ENCODE assay signal across 1 cellular context in the genomic region with DNA sequence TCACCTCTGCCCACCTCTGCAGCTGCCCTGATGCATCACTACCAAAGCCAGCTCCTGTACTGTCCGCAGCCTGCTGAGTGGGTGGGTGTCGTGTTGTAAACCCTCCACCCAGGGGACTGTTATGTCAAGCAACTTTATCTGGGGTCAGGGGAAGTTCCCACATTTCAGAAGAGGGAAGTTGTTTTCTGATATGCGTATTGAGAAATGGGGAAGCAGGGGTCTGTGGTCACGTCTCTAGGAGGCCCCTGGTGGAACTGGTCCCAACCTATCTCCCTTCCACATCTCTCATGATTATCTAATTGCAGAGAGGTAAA.
TF ChIP-seq lines count a peak whose summit lies in the region.

No MANE protein-coding gene starts in this region.

TF ChIP-seq in GM12878, 131 proteins besides CTCF, POLR2A, EP300 and RAD21 (continued from another document and continues in another):
- no peak for TF ChIP-seq TBL1XR1 (IDR thresholded peaks at IDR 0.05; ENCODE audit: low read depth, low read length)
- no peak for TF ChIP-seq CHD1 (IDR thresholded peaks at IDR 0.05; ENCODE audit: low read depth, low read length)
- TF ChIP-seq, protein P1, sequence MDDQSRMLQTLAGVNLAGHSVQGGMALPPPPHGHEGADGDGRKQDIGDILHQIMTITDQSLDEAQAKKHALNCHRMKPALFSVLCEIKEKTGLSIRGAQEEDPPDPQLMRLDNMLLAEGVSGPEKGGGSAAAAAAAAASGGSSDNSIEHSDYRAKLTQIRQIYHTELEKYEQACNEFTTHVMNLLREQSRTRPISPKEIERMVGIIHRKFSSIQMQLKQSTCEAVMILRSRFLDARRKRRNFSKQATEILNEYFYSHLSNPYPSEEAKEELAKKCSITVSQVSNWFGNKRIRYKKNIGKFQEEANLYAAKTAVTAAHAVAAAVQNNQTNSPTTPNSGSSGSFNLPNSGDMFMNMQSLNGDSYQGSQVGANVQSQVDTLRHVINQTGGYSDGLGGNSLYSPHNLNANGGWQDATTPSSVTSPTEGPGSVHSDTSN (IDR thresholded peaks at IDR 0.05; ENCODE audit: insufficient replicate concordance, low read depth, low read length), result no peak
- TF ChIP-seq, protein P2, sequence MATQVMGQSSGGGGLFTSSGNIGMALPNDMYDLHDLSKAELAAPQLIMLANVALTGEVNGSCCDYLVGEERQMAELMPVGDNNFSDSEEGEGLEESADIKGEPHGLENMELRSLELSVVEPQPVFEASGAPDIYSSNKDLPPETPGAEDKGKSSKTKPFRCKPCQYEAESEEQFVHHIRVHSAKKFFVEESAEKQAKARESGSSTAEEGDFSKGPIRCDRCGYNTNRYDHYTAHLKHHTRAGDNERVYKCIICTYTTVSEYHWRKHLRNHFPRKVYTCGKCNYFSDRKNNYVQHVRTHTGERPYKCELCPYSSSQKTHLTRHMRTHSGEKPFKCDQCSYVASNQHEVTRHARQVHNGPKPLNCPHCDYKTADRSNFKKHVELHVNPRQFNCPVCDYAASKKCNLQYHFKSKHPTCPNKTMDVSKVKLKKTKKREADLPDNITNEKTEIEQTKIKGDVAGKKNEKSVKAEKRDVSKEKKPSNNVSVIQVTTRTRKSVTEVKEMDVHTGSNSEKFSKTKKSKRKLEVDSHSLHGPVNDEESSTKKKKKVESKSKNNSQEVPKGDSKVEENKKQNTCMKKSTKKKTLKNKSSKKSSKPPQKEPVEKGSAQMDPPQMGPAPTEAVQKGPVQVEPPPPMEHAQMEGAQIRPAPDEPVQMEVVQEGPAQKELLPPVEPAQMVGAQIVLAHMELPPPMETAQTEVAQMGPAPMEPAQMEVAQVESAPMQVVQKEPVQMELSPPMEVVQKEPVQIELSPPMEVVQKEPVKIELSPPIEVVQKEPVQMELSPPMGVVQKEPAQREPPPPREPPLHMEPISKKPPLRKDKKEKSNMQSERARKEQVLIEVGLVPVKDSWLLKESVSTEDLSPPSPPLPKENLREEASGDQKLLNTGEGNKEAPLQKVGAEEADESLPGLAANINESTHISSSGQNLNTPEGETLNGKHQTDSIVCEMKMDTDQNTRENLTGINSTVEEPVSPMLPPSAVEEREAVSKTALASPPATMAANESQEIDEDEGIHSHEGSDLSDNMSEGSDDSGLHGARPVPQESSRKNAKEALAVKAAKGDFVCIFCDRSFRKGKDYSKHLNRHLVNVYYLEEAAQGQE (IDR thresholded peaks at IDR 0.05; ENCODE audit: low read depth, low read length), result no peak
- TF ChIP-seq, protein P3, sequence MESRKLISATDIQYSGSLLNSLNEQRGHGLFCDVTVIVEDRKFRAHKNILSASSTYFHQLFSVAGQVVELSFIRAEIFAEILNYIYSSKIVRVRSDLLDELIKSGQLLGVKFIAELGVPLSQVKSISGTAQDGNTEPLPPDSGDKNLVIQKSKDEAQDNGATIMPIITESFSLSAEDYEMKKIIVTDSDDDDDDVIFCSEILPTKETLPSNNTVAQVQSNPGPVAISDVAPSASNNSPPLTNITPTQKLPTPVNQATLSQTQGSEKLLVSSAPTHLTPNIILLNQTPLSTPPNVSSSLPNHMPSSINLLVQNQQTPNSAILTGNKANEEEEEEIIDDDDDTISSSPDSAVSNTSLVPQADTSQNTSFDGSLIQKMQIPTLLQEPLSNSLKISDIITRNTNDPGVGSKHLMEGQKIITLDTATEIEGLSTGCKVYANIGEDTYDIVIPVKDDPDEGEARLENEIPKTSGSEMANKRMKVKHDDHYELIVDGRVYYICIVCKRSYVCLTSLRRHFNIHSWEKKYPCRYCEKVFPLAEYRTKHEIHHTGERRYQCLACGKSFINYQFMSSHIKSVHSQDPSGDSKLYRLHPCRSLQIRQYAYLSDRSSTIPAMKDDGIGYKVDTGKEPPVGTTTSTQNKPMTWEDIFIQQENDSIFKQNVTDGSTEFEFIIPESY (IDR thresholded peaks at IDR 0.05), result no peak
- TF ChIP-seq SUPT20H (IDR thresholded peaks at IDR 0.05; ENCODE audit: borderline replicate concordance, control insufficient read depth, low read depth, low read length), result no peak
- TF ChIP-seq EED (IDR thresholded peaks at IDR 0.05; ENCODE audit: low read depth), result peak; percentile 75; the same call in 1 of the 2 replicates
- TF ChIP-seq, protein P4, sequence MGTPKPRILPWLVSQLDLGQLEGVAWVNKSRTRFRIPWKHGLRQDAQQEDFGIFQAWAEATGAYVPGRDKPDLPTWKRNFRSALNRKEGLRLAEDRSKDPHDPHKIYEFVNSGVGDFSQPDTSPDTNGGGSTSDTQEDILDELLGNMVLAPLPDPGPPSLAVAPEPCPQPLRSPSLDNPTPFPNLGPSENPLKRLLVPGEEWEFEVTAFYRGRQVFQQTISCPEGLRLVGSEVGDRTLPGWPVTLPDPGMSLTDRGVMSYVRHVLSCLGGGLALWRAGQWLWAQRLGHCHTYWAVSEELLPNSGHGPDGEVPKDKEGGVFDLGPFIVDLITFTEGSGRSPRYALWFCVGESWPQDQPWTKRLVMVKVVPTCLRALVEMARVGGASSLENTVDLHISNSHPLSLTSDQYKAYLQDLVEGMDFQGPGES (IDR thresholded peaks at IDR 0.05), result no peak
- no peak for TF ChIP-seq ZZZ3 (IDR thresholded peaks at IDR 0.05; ENCODE audit: control insufficient read depth, insufficient read length, low read depth)
- no peak for TF ChIP-seq JUNB (IDR thresholded peaks at IDR 0.05)
- no peak for TF ChIP-seq SREBF1 (IDR thresholded peaks at IDR 0.05; ENCODE audit: low read length)
- TF ChIP-seq, protein P5, sequence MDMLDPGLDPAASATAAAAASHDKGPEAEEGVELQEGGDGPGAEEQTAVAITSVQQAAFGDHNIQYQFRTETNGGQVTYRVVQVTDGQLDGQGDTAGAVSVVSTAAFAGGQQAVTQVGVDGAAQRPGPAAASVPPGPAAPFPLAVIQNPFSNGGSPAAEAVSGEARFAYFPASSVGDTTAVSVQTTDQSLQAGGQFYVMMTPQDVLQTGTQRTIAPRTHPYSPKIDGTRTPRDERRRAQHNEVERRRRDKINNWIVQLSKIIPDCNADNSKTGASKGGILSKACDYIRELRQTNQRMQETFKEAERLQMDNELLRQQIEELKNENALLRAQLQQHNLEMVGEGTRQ (IDR thresholded peaks at IDR 0.05; ENCODE audit: borderline replicate concordance, low read depth, low read length), result no peak
- TF ChIP-seq BMI1 (IDR thresholded peaks at IDR 0.05; ENCODE audit: borderline replicate concordance), result no peak; the same call in 1 of the 2 replicates
- TF ChIP-seq HDAC2 (IDR thresholded peaks at IDR 0.05), result no peak
- TF ChIP-seq ZNF622 (IDR thresholded peaks at IDR 0.05), result no peak
- TF ChIP-seq MTA2 (IDR thresholded peaks at IDR 0.05; ENCODE audit: low read depth), result peak; percentile 79
- peak; percentile 47; the same call in 1 of the 2 replicates for TF ChIP-seq CBFB (IDR thresholded peaks at IDR 0.05; ENCODE audit: low read depth)
- peak; percentile 85 for TF ChIP-seq NR2F1 (conservative IDR thresholded peaks at IDR 0.05)
- no peak for TF ChIP-seq CBX5 (IDR thresholded peaks at IDR 0.05; ENCODE audit: low read depth)
- TF ChIP-seq ZNF24 (IDR thresholded peaks at IDR 0.05), result no peak
- TF ChIP-seq, protein P6, sequence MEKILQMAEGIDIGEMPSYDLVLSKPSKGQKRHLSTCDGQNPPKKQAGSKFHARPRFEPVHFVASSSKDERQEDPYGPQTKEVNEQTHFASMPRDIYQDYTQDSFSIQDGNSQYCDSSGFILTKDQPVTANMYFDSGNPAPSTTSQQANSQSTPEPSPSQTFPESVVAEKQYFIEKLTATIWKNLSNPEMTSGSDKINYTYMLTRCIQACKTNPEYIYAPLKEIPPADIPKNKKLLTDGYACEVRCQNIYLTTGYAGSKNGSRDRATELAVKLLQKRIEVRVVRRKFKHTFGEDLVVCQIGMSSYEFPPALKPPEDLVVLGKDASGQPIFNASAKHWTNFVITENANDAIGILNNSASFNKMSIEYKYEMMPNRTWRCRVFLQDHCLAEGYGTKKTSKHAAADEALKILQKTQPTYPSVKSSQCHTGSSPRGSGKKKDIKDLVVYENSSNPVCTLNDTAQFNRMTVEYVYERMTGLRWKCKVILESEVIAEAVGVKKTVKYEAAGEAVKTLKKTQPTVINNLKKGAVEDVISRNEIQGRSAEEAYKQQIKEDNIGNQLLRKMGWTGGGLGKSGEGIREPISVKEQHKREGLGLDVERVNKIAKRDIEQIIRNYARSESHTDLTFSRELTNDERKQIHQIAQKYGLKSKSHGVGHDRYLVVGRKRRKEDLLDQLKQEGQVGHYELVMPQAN (conservative IDR thresholded peaks at IDR 0.05), result 0 out of 2 replicates have a peak, but pooled peaks have one; percentile 21
- TF ChIP-seq POLR2AphosphoS2 (IDR thresholded peaks at IDR 0.05; ENCODE audit: low read depth, low read length), result no peak
- peak in 1 of 2 experiments; percentile 52; a peak in 2 of 4 replicates for TF ChIP-seq ETV6 (conservative IDR thresholded peaks at IDR 0.05 in 1 of 2, IDR thresholded peaks at IDR 0.05 in 1 of 2; ENCODE audit: borderline replicate concordance in 1 of 2, low read depth in 1 of 2)
- peak; percentile 69; the same call in 1 of the 2 replicates for TF ChIP-seq FOXM1 (IDR thresholded peaks at IDR 0.05; ENCODE audit: low read depth, low read length)
- TF ChIP-seq, protein P7, sequence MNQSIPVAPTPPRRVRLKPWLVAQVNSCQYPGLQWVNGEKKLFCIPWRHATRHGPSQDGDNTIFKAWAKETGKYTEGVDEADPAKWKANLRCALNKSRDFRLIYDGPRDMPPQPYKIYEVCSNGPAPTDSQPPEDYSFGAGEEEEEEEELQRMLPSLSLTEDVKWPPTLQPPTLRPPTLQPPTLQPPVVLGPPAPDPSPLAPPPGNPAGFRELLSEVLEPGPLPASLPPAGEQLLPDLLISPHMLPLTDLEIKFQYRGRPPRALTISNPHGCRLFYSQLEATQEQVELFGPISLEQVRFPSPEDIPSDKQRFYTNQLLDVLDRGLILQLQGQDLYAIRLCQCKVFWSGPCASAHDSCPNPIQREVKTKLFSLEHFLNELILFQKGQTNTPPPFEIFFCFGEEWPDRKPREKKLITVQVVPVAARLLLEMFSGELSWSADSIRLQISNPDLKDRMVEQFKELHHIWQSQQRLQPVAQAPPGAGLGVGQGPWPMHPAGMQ (IDR thresholded peaks at IDR 0.05; ENCODE audit: borderline replicate concordance), result no peak
- no peak for TF ChIP-seq ZNF384 (IDR thresholded peaks at IDR 0.05; ENCODE audit: borderline replicate concordance, low read depth, low read length)
- no peak; the same call in 1 of the 2 replicates for TF ChIP-seq IRF4 (IDR thresholded peaks at IDR 0.05; ENCODE audit: low read depth, low read length)
- TF ChIP-seq, protein P8, sequence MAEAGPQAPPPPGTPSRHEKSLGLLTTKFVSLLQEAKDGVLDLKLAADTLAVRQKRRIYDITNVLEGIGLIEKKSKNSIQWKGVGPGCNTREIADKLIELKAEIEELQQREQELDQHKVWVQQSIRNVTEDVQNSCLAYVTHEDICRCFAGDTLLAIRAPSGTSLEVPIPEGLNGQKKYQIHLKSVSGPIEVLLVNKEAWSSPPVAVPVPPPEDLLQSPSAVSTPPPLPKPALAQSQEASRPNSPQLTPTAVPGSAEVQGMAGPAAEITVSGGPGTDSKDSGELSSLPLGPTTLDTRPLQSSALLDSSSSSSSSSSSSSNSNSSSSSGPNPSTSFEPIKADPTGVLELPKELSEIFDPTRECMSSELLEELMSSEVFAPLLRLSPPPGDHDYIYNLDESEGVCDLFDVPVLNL (IDR thresholded peaks at IDR 0.05; ENCODE audit: low read depth, low read length), result no peak
- TF ChIP-seq FOXK2 (IDR thresholded peaks at IDR 0.05), result peak; percentile 36; the same call in 1 of the 2 replicates
- TF ChIP-seq, protein P9, sequence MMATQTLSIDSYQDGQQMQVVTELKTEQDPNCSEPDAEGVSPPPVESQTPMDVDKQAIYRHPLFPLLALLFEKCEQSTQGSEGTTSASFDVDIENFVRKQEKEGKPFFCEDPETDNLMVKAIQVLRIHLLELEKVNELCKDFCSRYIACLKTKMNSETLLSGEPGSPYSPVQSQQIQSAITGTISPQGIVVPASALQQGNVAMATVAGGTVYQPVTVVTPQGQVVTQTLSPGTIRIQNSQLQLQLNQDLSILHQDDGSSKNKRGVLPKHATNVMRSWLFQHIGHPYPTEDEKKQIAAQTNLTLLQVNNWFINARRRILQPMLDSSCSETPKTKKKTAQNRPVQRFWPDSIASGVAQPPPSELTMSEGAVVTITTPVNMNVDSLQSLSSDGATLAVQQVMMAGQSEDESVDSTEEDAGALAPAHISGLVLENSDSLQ (IDR thresholded peaks at IDR 0.05), result no peak
- TF ChIP-seq IKZF1 (conservative IDR thresholded peaks at IDR 0.05), result peak; percentile 84
- TF ChIP-seq, protein P10, sequence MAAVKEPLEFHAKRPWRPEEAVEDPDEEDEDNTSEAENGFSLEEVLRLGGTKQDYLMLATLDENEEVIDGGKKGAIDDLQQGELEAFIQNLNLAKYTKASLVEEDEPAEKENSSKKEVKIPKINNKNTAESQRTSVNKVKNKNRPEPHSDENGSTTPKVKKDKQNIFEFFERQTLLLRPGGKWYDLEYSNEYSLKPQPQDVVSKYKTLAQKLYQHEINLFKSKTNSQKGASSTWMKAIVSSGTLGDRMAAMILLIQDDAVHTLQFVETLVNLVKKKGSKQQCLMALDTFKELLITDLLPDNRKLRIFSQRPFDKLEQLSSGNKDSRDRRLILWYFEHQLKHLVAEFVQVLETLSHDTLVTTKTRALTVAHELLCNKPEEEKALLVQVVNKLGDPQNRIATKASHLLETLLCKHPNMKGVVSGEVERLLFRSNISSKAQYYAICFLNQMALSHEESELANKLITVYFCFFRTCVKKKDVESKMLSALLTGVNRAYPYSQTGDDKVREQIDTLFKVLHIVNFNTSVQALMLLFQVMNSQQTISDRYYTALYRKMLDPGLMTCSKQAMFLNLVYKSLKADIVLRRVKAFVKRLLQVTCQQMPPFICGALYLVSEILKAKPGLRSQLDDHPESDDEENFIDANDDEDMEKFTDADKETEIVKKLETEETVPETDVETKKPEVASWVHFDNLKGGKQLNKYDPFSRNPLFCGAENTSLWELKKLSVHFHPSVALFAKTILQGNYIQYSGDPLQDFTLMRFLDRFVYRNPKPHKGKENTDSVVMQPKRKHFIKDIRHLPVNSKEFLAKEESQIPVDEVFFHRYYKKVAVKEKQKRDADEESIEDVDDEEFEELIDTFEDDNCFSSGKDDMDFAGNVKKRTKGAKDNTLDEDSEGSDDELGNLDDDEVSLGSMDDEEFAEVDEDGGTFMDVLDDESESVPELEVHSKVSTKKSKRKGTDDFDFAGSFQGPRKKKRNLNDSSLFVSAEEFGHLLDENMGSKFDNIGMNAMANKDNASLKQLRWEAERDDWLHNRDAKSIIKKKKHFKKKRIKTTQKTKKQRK (IDR thresholded peaks at IDR 0.05; ENCODE audit: low read depth, low read length), result no peak
- TF ChIP-seq SP1 (IDR thresholded peaks at IDR 0.05; ENCODE audit: low read depth, low read length), result no peak
- 0 out of 2 replicates have a peak, but pooled peaks have one; percentile 57 for TF ChIP-seq NBN (IDR thresholded peaks at IDR 0.05)
- no peak for TF ChIP-seq KAT2A (conservative IDR thresholded peaks at IDR 0.05; ENCODE audit: control insufficient read depth, low read depth, low read length)
- TF ChIP-seq SIX5 (IDR thresholded peaks at IDR 0.05; ENCODE audit: low read depth, low read length, severe bottlenecking), result no peak
- peak; percentile 78; the same call in 1 of the 2 replicates for TF ChIP-seq SPI1 (IDR thresholded peaks at IDR 0.05; ENCODE audit: borderline replicate concordance, insufficient read depth, low read depth, low read length)
- no peak for TF ChIP-seq MTA3 (IDR thresholded peaks at IDR 0.05; ENCODE audit: borderline replicate concordance, low read length)
- TF ChIP-seq KLF5 (IDR thresholded peaks at IDR 0.05; ENCODE audit: partially characterized antibody), result no peak
- no peak for TF ChIP-seq CBX3 (IDR thresholded peaks at IDR 0.05; ENCODE audit: borderline replicate concordance, low read depth)
